In the genomic region with DNA sequence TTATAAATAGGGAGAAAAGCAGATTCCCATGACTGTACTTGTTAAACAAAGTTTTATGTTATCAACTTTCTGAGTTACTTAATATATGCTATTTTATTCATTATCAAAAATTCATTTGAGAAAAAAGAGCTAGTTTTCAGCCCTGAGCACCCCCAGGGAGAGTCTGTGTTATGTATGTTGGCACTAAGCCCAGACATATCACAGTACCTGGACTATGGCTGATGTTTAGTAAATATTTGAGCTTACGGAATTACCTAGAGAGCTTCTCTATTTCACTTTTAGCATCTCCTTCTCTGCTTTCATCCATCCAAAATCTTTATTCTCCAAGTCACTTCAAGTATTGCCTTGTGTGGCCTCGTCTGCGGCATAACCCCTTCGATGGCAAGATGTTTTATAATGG, we compare ENCODE assay signal across 27 cellular contexts.
A peak's percentile ranks its signal among the peaks of the same experiment; 100 is the strongest.
DNase-seq lines count a peak whose midpoint lies in the region; ATAC-seq and TF ChIP-seq lines count a peak whose summit lies in the region.
"Had no signal": no experiment of that assay in that cellular context is flagged by ENCODE, and none has a peak within 500 bp of the region (broad histone marks: within the 10 kb centered on the region; RNA-seq: fewer than 3 reads in every experiment).

No MANE protein-coding gene starts in this region.

- no peak overlapping the region for H3K27ac ChIP-seq in hepatocyte
- H3K27ac ChIP-seq in dorsolateral prefrontal cortex: no peak overlapping the region
- H3K27ac ChIP-seq: lower lobe of right lung, ovary, right atrium auricular region, SJSA1, spleen had no signal

- 76% methylated on average over 4 of the region's 4 CpGs for WGBS in hepatocyte (ENCODE audit: low lambda C conversion rate, missing lambda C conversion rate)

- no peak for ATAC-seq in GM18517 (IDR thresholded peaks at IDR 0.05; ENCODE audit: unreplicated experiment)
- ATAC-seq in GM19395 (IDR thresholded peaks at IDR 0.05; ENCODE audit: unreplicated experiment): no peak
- ATAC-seq: activated naive CD8-positive, alpha-beta T cell treated with anti-CD3 and anti-CD28 coated beads, Interleukin-2, amount 50 U/mL, for 24 hours; activated T-cell treated with anti-CD3 and anti-CD28 coated beads, Interleukin-2, amount 50 U/mL, for 4 hours; HCT116; lower lobe of right lung; Panc1; stimulated activated effector memory CD8-positive, alpha-beta T cell treated with anti-CD3 and anti-CD28 coated beads, Interleukin-12 subunit alpha, Interleukin-12 subunit beta, amount 100 ng/mL, for 72 hours had no signal

- no peaks in the 10 kb centered on the region for H3K79me2 ChIP-seq in hepatocyte

- DNase-seq in DMS153 treated with DMSO at 0.1 percent for 48 hours (lab: John Stamatoyannopoulos, UW; ENCODE audit: unreplicated experiment) (peak; percentile 44), NCI-H1105 treated with DMSO at 0.1 percent for 48 hours (lab: John Stamatoyannopoulos, UW) (peak; percentile 61), NCI-H345 treated with DMSO at 0.1 percent for 48 hours (lab: John Stamatoyannopoulos, UW; ENCODE audit: unreplicated experiment) (peak; percentile 76), hepatocyte (ENCODE audit: low spot score) (peak; percentile 24), dorsolateral prefrontal cortex (no peak), NCI-H2107 treated with DMSO at 0.1 percent for 48 hours (lab: John Stamatoyannopoulos, UW; ENCODE audit: unreplicated experiment) (no peak)
- DNase-seq: activated CD4-positive, alpha-beta T cell treated with anti-CD3 and anti-CD28 coated beads, Interleukin-2, amount 10 ng/mL, durations not matched to agents 7 days and 5 days; activated naive CD8-positive, alpha-beta T cell treated with anti-CD3 and anti-CD28 coated beads, Interleukin-2, amount 50 U/mL, for 24 hours; activated T-cell treated with anti-CD3 and anti-CD28 coated beads, Interleukin-2, amount 50 U/mL, for 4 hours; CD4-positive, alpha-beta memory T cell; GF-D8; KBM-7; lower lobe of right lung; NCI-H146; NCI-H446; nephron progenitor cell; ovary; spleen; stimulated activated CD4-positive, alpha-beta T cell treated with anti-CD3 and anti-CD28 coated beads, Interleukin-4, amount 100 ng/mL, for 24 hours; substantia nigra had no signal

- H2AFZ ChIP-seq in hepatocyte: no peak overlapping the region

- no peaks in the 10 kb centered on the region for H3K9me3 ChIP-seq in hepatocyte (ENCODE audit: low read depth)
- H3K9me3 ChIP-seq: lower lobe of right lung, ovary, right atrium auricular region, SJSA1, spleen had no signal

- no peaks in the 10 kb centered on the region for H3K36me3 ChIP-seq in hepatocyte (replicated peaks; ENCODE audit: insufficient read depth, low read depth)
- H3K36me3 ChIP-seq: lower lobe of right lung, ovary, right atrium auricular region, SJSA1, spleen had no signal

- H3K4me3 ChIP-seq in hepatocyte (no peak overlapping the region), dorsolateral prefrontal cortex (no peak overlapping the region)
- H3K4me3 ChIP-seq: lower lobe of right lung, ovary, right atrium auricular region, SJSA1, spleen had no signal

- TF ChIP-seq CTCF in hepatocyte (IDR thresholded peaks at IDR 0.05; ENCODE audit: poor library complexity) (no peak), dorsolateral prefrontal cortex (IDR thresholded peaks at IDR 0.05 in 54 of 56, conservative IDR thresholded peaks at IDR 0.05 in 2 of 56; ENCODE audit: low read depth in 1 of 56, partially characterized antibody in 56 of 56) (no peak)

- no peaks in the 10 kb centered on the region for H3K4me1 ChIP-seq in hepatocyte (ENCODE audit: insufficient read depth)
- H3K4me1 ChIP-seq: lower lobe of right lung, right atrium auricular region, SJSA1, spleen had no signal

- intact Hi-C loops in dorsolateral prefrontal cortex (cut with DNase I): no loop called here

- H3K27me3 ChIP-seq in hepatocyte (no peaks in the 10 kb centered on the region), dorsolateral prefrontal cortex (peaks cover 0 to 9% (median 0%) of the 10 kb centered on the region in 45 donors)
- H3K27me3 ChIP-seq: ovary, right atrium auricular region, SJSA1, spleen had no signal

- H4K20me1 ChIP-seq in hepatocyte (ENCODE audit: insufficient read depth, poor library complexity, severe bottlenecking): no peaks in the 10 kb centered on the region

- H3K9me2 ChIP-seq in hepatocyte (replicated peaks; ENCODE audit: insufficient read depth): no peaks in the 10 kb centered on the region

- no peak overlapping the region for H3K4me2 ChIP-seq in hepatocyte

Comparison
In these comparisons a context has a peak if more than half of its experiments do, and no peak if none do; other contexts are left out.
1. DNase-seq: peak in DMS153 treated with DMSO at 0.1 percent for 48 hours (single experiment), NCI-H1105 treated with DMSO at 0.1 percent for 48 hours (single experiment), NCI-H345 treated with DMSO at 0.1 percent for 48 hours (single experiment) and hepatocyte (single experiment); none in dorsolateral prefrontal cortex (0 of 10) and NCI-H2107 treated with DMSO at 0.1 percent for 48 hours (single experiment).